In genomic region chr10:124916585-124917167, GRCh38 we compare ENCODE assay signal across 8 cellular contexts. TPM values are rescaled to one million over a fixed set of nuclear protein-coding genes. Genes with fewer than 3 reads are reported as not detected.
DNase-seq lines count a peak whose midpoint lies in the region; ATAC-seq, FAIRE-seq and TF ChIP-seq lines count a peak whose summit lies in the region.

No MANE protein-coding gene starts in this region.

- ATAC-seq in HG02763 (IDR thresholded peaks at IDR 0.05; ENCODE audit: unreplicated experiment): peak; percentile 97
- peak; percentile 98 to 99 (median 99) for ATAC-seq in heart right ventricle

- FAIRE-seq in GM12891 (lab: Jason Lieb, UNC): peak; percentile 94

- WGBS in adrenal gland, 4 donors: 0 to 1% (median 1%) methylated on average over 30 to 77 of the region's 82 CpGs; no CpG with 5 or more reads in 1 of the 4 donors
- 0% methylated on average over 74 to 82 of the region's 82 CpGs for WGBS in heart right ventricle, 2 donors

- no peaks in the 10 kb centered on the region for H3K9me3 Mint-ChIP-seq in type B pancreatic cell

- H3K4me3 Mint-ChIP-seq in type B pancreatic cell: peak overlapping the region; percentile 93

- H3K27me3 ChIP-seq in adrenal gland (no peaks in the 10 kb centered on the region), heart right ventricle (no peaks in the 10 kb centered on the region)

- H3K4me1 ChIP-seq in adrenal gland (replicated peaks in 1 of 2) (peaks cover 22 to 56% of the 10 kb centered on the region in 2 donors), heart right ventricle (peaks cover 7 to 55% (median 46%) of the 10 kb centered on the region in 9 donors)

- peak overlapping the region in 3 of 4 donors; percentile 77 to 97 (median 89) for H3K4me3 ChIP-seq in adrenal gland
- H3K4me3 ChIP-seq in heart right ventricle: peak overlapping the region; percentile 53 to 92 (median 86)

- no peaks in the 10 kb centered on the region for H3K36me3 ChIP-seq in adrenal gland (replicated peaks in 1 of 2)
- no peaks in the 10 kb centered on the region for H3K36me3 ChIP-seq in heart right ventricle

- H3K27ac ChIP-seq in adrenal gland (peak overlapping the region; percentile 90 to 99 (median 97)), heart right ventricle (peak overlapping the region; percentile 86 to 99 (median 96))

- peaks cover 9% of the 10 kb centered on the region for H3K27me3 Mint-ChIP-seq in type B pancreatic cell

- no peak for TF ChIP-seq CTCF in adrenal gland (IDR thresholded peaks at IDR 0.05)
- TF ChIP-seq CTCF in heart right ventricle (IDR thresholded peaks at IDR 0.05): peak in 1 of 9 donors; percentile 4
- no peak for TF ChIP-seq CTCF in type B pancreatic cell (conservative IDR thresholded peaks at IDR 0.05)

- intact Hi-C loops in adrenal gland (cut with DNase I) (no loop called here), heart right ventricle (cut with DNase I) (loop anchor here in 5 of 10 donors (5.0 to 10.0 kb wide), 8 partner anchors 58 to 798 kb away; partner anchors contain the start of genes ABRAXAS2 (in 2 of the 5), CTBP2 (in 1 of the 5) and EDRF1 (in 1 of the 5))

- peak; percentile 88 for TF ChIP-seq POLR2A in GM12891 (IDR thresholded peaks at IDR 0.05; ENCODE audit: low read depth, low read length)
- TF ChIP-seq POLR2A in adrenal gland (IDR thresholded peaks at IDR 0.05): peak; percentile 72 to 97

- peak overlapping the region; percentile 96 for H3K27ac Mint-ChIP-seq in type B pancreatic cell

- peak; percentile 99 for DNase-seq in GM12891 (ENCODE audit: insufficient read length, low spot score)
- DNase-seq in NCI-H1417 (lab: John Stamatoyannopoulos, UW): peak; percentile 92 to 94 (median 93)
- peak; percentile 94 for DNase-seq in SW480 (ENCODE audit: low spot score)
- peak; percentile 98 to 99 (median 99) for DNase-seq in adrenal gland
- peak; percentile 98 to 99 for DNase-seq in heart right ventricle
- peak; percentile 95 for DNase-seq in pons (ENCODE audit: low spot score)
- DNase-seq in type B pancreatic cell (ENCODE audit: extremely low spot score, unreplicated experiment): peak; percentile 98

- H3K9me3 ChIP-seq in adrenal gland (replicated peaks in 1 of 3) (no peaks in the 10 kb centered on the region), heart right ventricle (no peaks in the 10 kb centered on the region)

- H3K4me1 Mint-ChIP-seq in type B pancreatic cell (ENCODE audit: unreplicated experiment): peaks cover 23% of the 10 kb centered on the region

- H3K36me3 Mint-ChIP-seq in type B pancreatic cell: peaks cover 6% of the 10 kb centered on the region

TF ChIP-seq in GM12891, 5 proteins besides CTCF, POLR2A, EP300 and RAD21:
- peak; percentile 74 for TF ChIP-seq SPI1 (IDR thresholded peaks at IDR 0.05; ENCODE audit: low read depth, low read length)
- peak; percentile 75 for TF ChIP-seq TAF1 (IDR thresholded peaks at IDR 0.05; ENCODE audit: low read depth, low read length)
- peak; percentile 77; the same call in 1 of the 2 replicates for TF ChIP-seq POU2F2 (IDR thresholded peaks at IDR 0.05; ENCODE audit: low read depth, low read length)
- TF ChIP-seq PAX5 (IDR thresholded peaks at IDR 0.05; ENCODE audit: insufficient read depth, low read length, severe bottlenecking): no peak
- TF ChIP-seq POLR2AphosphoS5 (IDR thresholded peaks at IDR 0.05; ENCODE audit: low read depth, low read length): peak; percentile 88

RNA-seq across cellular contexts. Expression of gene ZRANB1, which starts 25.2 kb away (rescaled TPM):
- polyA plus RNA-seq in GM12891 (2012; ENCODE audit: low read depth, missing spikeins): 5.2 TPM
- total RNA-seq in adrenal gland: 10 to 100 TPM; 23.0 to 64.7 (median 41.9) TPM
- polyA plus RNA-seq in adrenal gland: 10 to 100 TPM; 20.2 to 30.4 (median 23.6) TPM
- 10 to 100 TPM; 21.5 to 33.2 (median 28.3) TPM for total RNA-seq in heart right ventricle
- polyA plus RNA-seq in heart right ventricle: 10 to 100 TPM; 13.0 to 14.6 TPM
- total RNA-seq in type B pancreatic cell (ENCODE audit: low replicate concordance): 18.8 and 24.5 TPM in 2 replicates

Comparison
In these comparisons a context has a peak if more than half of its experiments do, and no peak if none do; other contexts are left out.
1. Peak in every context shown above with its lines: DNase-seq, ATAC-seq, H3K4me3 ChIP-seq and H3K27ac ChIP-seq.